ENCODE assay signal across 8 cellular contexts in the genomic region with DNA sequence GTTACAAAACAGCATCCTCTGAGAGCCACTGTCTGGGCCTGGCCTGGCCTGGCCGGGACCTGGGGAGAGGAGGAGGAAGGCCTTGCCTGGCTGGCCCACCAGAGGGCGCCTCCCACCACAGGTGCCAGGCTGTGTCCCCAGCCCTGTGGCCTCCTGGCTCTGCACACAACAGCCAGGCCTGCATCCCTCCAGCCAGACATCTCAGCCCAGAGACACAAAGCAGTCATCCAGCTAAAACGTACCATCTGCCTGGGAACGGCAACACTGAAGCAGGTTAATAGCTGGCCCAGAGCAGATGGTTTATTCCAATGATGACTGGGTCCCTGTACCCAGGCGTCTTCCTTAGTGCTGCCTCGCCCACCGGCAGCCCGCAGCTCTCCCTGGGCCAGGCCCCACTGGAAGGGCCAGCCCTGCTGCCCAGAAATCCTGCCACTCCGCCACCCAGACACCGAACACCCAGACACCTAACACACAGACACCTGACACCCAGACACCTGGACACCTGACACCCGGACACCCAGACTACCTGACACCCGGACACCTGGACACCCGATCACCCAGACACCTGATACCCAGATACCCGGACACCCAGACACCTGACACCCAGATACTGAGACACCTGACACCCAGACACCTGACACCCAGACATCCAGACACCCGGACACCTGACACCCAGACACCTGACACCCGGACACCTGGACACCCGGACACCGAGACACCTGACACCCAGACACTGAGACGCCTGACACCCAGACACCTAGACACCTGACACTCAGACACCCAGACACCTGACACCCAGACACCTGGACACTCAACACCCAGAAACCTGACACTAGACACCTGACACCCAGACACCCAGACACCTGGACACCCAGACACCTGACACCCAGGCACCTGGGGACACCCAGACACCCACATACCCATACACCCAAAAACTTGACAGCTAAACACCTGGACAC. TPM values are rescaled to one million over a fixed set of nuclear protein-coding genes. Genes with fewer than 3 reads are reported as not detected.
DNase-seq lines count a peak whose midpoint lies in the region; ATAC-seq and TF ChIP-seq lines count a peak whose summit lies in the region.

No MANE protein-coding gene starts in this region.

- H3K27ac Mint-ChIP-seq in mesothelial cell of epicardium = no peak overlapping the region

- ATAC-seq in GM18520 (IDR thresholded peaks at IDR 0.05; ENCODE audit: unreplicated experiment) (peak; percentile 74), HG03103 (IDR thresholded peaks at IDR 0.05; ENCODE audit: low read depth, unreplicated experiment) (peak; percentile 92)

- H3K4me3 Mint-ChIP-seq in mesothelial cell of epicardium = no peak overlapping the region

- no peaks in the 10 kb centered on the region for H3K4me1 ChIP-seq in endocrine pancreas (ENCODE audit: control insufficient read depth, insufficient read depth, low read length)

- TF ChIP-seq CTCF in mesothelial cell of epicardium (IDR thresholded peaks at IDR 0.05; ENCODE audit: unreplicated experiment) = peak; percentile 62

- H3K4me3 ChIP-seq in endocrine pancreas (ENCODE audit: control insufficient read depth, insufficient read depth, low read length) = no peak overlapping the region

- no peaks in the 10 kb centered on the region for H3K27me3 Mint-ChIP-seq in mesothelial cell of epicardium (ENCODE audit: low read depth)

- H3K9me3 Mint-ChIP-seq in mesothelial cell of epicardium = no peaks in the 10 kb centered on the region

- H3K36me3 ChIP-seq in endocrine pancreas (ENCODE audit: control insufficient read depth, insufficient read depth, low read length) = no peaks in the 10 kb centered on the region

- DNase-seq in AG08395 (ENCODE audit: low spot score) (peak; percentile 89), NOMO-1 (lab: John Stamatoyannopoulos, UW; ENCODE audit: unreplicated experiment in 2 of 2) (peak; percentile 49 to 69), mesothelial cell of epicardium (ENCODE audit: low spot score in 2 of 2, unreplicated experiment in 2 of 2) (peak in 1 of 2 experiments; percentile 74)
- peak; percentile 46 for DNase-seq in activated CD8-positive, alpha-beta memory T cell treated with anti-CD3 and anti-CD28 coated beads, Interleukin-2, amount 50 U/mL, for 1 hour (ENCODE audit: extremely low read depth)
- DNase-seq in stimulated activated CD8-positive, alpha-beta memory T cell treated with anti-CD3 and anti-CD28 coated beads, Interleukin-7, amount 100 ng/mL, for 1 hour (ENCODE audit: low read depth in 2 of 2) = peak; percentile 58 to 72

- no peaks in the 10 kb centered on the region for H3K27me3 ChIP-seq in endocrine pancreas (ENCODE audit: control insufficient read depth, insufficient read depth, low read length)

- H3K36me3 Mint-ChIP-seq in mesothelial cell of epicardium = no peaks in the 10 kb centered on the region

- peak overlapping the region; percentile 14 for H3K9ac ChIP-seq in endocrine pancreas (ENCODE audit: control insufficient read depth, insufficient read depth, low read length)

- no peaks in the 10 kb centered on the region for H3K4me1 Mint-ChIP-seq in mesothelial cell of epicardium

- no peaks in the 10 kb centered on the region for H3K9me3 ChIP-seq in endocrine pancreas (ENCODE audit: control insufficient read depth, low read length)

RNA-seq across cellular contexts. Expression of gene C19orf12, which starts 20.1 kb away (rescaled TPM):
- total RNA-seq in mesothelial cell of epicardium = 26.9 to 29.8 TPM (median 27.1 TPM) in 3 replicates

RNA-seq across cellular contexts. Expression of gene PLEKHF1, which starts 29.7 kb away (rescaled TPM):
- total RNA-seq in mesothelial cell of epicardium = 0.47 to 0.92 TPM (median 0.64 TPM) in 3 replicates
